In genomic region chr6:170244721-170245201, GRCh38 we compare ENCODE assay signal across 23 cellular contexts. TPM values are rescaled to one million over a fixed set of nuclear protein-coding genes. Genes with fewer than 3 reads are reported as not detected.
DNase-seq lines count a peak whose midpoint lies in the region; ATAC-seq, FAIRE-seq and TF ChIP-seq lines count a peak whose summit lies in the region.
"Had no signal": no experiment of that assay in that cellular context is flagged by ENCODE, and none has a peak within 500 bp of the region (broad histone marks: within the 10 kb centered on the region; RNA-seq: fewer than 3 reads in every experiment).

No MANE protein-coding gene starts in this region.

- TF ChIP-seq CTCF in HEK293 (tag by site-specific recombination; IDR thresholded peaks at IDR 0.05): no peak
- TF ChIP-seq CTCF in pancreas (IDR thresholded peaks at IDR 0.05): no peak

- 73 to 77% methylated on average over 21 of the region's 21 CpGs for WGBS in ectodermal cell, 2 experiments
- WGBS in pancreas, 2 donors: 77 to 84% methylated on average over 21 of the region's 21 CpGs

- DNase-seq in COLO668 (lab: John Stamatoyannopoulos, UW; ENCODE audit: unreplicated experiment) (peak; percentile 42), pancreas (peak in 3 of 6 donors; percentile 24 to 60 (median 45)), NAMALWA (ENCODE audit: low spot score) (no peak)
- no peak for DNase-seq in activated naive CD8-positive, alpha-beta T cell treated with anti-CD3 and anti-CD28 coated beads for 36 hours
- no peak for DNase-seq in activated CD8-positive, alpha-beta memory T cell treated with anti-CD3 and anti-CD28 coated beads, Interleukin-2, amount 50 U/mL, for 48 hours
- no peak for DNase-seq in activated CD4-positive, CD25-positive, alpha-beta regulatory T cell treated with anti-CD3 and anti-CD28 coated beads, Interleukin-2, amount 50 U/mL, for 72 hours
- DNase-seq: activated B cell treated with CpG ODN at 0.5 μM for 24 hours; activated CD4-positive, alpha-beta memory T cell treated with anti-CD3 and anti-CD28 coated beads, Interleukin-2, amount 10 ng/mL, durations not matched to agents 7 days and 5 days; activated naive CD4-positive, alpha-beta T cell treated with Interleukin-2 at 50 U/mL for 16 hours; activated T-cell treated with anti-CD3 and anti-CD28 coated beads, Interleukin-2, amount 50 U/mL, for 1 hour; CD8-positive, alpha-beta memory T cell; DMS79 treated with DMSO at 0.1 percent for 48 hours; effector CD8-positive, alpha-beta T cell; HCEC 1CT; Karpas-422; mesenchymal stem cell; naive B cell; NCI-H2107; stimulated activated CD4-positive, alpha-beta T cell treated with anti-CD3 and anti-CD28 coated beads, Interleukin-4, amount 100 ng/mL, for 4 hours had no signal

- ATAC-seq in pancreas: peak; percentile 17 to 58 (median 26)
- ATAC-seq: esophagus mucosa had no signal

- H3K9me3 ChIP-seq in HEK293 (ENCODE audit: control insufficient read depth, insufficient read depth, low read depth, low read length) (no peaks in the 10 kb centered on the region), ectodermal cell (ENCODE audit: control insufficient read depth, low read length) (no peaks in the 10 kb centered on the region), pancreas (no peaks in the 10 kb centered on the region)

- POLR2A ChIA-PET in HEK293 (lab: Yijun Ruan, JAX): no interaction called here

- FAIRE-seq in pancreas (lab: Jason Lieb, UNC): no peak
- FAIRE-seq: frontal cortex had no signal

- no peaks in the 10 kb centered on the region for H3K4me1 Mint-ChIP-seq in activated naive CD8-positive, alpha-beta T cell treated with anti-CD3 and anti-CD28 coated beads for 36 hours
- H3K4me1 Mint-ChIP-seq: activated B cell treated with CpG ODN at 0.5 μM for 24 hours; activated CD4-positive, alpha-beta memory T cell treated with anti-CD3 and anti-CD28 coated beads, Interleukin-2, amount 10 ng/mL, durations not matched to agents 7 days and 5 days; CD8-positive, alpha-beta memory T cell; naive B cell had no signal

- H3K27ac Mint-ChIP-seq in activated naive CD8-positive, alpha-beta T cell treated with anti-CD3 and anti-CD28 coated beads for 36 hours: no peak overlapping the region
- H3K27ac Mint-ChIP-seq: activated B cell treated with CpG ODN at 0.5 μM for 24 hours; activated CD4-positive, alpha-beta memory T cell treated with anti-CD3 and anti-CD28 coated beads, Interleukin-2, amount 10 ng/mL, durations not matched to agents 7 days and 5 days; CD8-positive, alpha-beta memory T cell had no signal

- intact Hi-C loops in pancreas (cut with DNase I): no loop called here

- no peaks in the 10 kb centered on the region for H3K36me3 Mint-ChIP-seq in activated naive CD8-positive, alpha-beta T cell treated with anti-CD3 and anti-CD28 coated beads for 36 hours
- H3K36me3 Mint-ChIP-seq: CD8-positive, alpha-beta memory T cell; naive B cell had no signal

- no peaks in the 10 kb centered on the region for H3K27me3 Mint-ChIP-seq in activated naive CD8-positive, alpha-beta T cell treated with anti-CD3 and anti-CD28 coated beads for 36 hours
- H3K27me3 Mint-ChIP-seq: activated CD4-positive, alpha-beta memory T cell treated with anti-CD3 and anti-CD28 coated beads, Interleukin-2, amount 10 ng/mL, durations not matched to agents 7 days and 5 days had no signal

- CTCF ChIA-PET in HEK293 (lab: Yijun Ruan, JAX): interaction anchor here (0.7 to 1.2 kb wide), 2 partner anchors 9 to 285 kb away, joined by 3 read pairs; no protein-coding TSS in a partner anchor

- H3K4me1 ChIP-seq in HEK293 (ENCODE audit: control insufficient read depth, insufficient read depth, low read length) (no peaks in the 10 kb centered on the region), ectodermal cell (ENCODE audit: control insufficient read depth, insufficient read depth, low read length) (peaks cover 33% of the 10 kb centered on the region), pancreas (peaks cover 0 to 14% (median 7%) of the 10 kb centered on the region in 3 donors)

- no peaks in the 10 kb centered on the region for H3K36me3 ChIP-seq in HEK293 (ENCODE audit: control insufficient read depth in 2 of 2, insufficient read depth in 1 of 2, low read length in 2 of 2)
- no peaks in the 10 kb centered on the region for H3K36me3 ChIP-seq in ectodermal cell (ENCODE audit: control insufficient read depth, insufficient read depth, low read length)
- no peaks in the 10 kb centered on the region for H3K36me3 ChIP-seq in pancreas

- H3K4me3 Mint-ChIP-seq in activated naive CD8-positive, alpha-beta T cell treated with anti-CD3 and anti-CD28 coated beads for 36 hours: no peak overlapping the region
- H3K4me3 Mint-ChIP-seq: activated B cell treated with CpG ODN at 0.5 μM for 24 hours; activated CD4-positive, alpha-beta memory T cell treated with anti-CD3 and anti-CD28 coated beads, Interleukin-2, amount 10 ng/mL, durations not matched to agents 7 days and 5 days; CD8-positive, alpha-beta memory T cell had no signal

- H3K9me3 Mint-ChIP-seq in activated naive CD8-positive, alpha-beta T cell treated with anti-CD3 and anti-CD28 coated beads for 36 hours: no peaks in the 10 kb centered on the region
- H3K9me3 Mint-ChIP-seq: activated B cell treated with CpG ODN at 0.5 μM for 24 hours; activated CD4-positive, alpha-beta memory T cell treated with anti-CD3 and anti-CD28 coated beads, Interleukin-2, amount 10 ng/mL, durations not matched to agents 7 days and 5 days; CD8-positive, alpha-beta memory T cell had no signal

- H3K27ac ChIP-seq in HEK293 (ENCODE audit: extremely low read depth, low read depth, low read length) (no peak overlapping the region), ectodermal cell (ENCODE audit: insufficient read depth, low read depth, low read length, poor library complexity, severe bottlenecking) (peak overlapping the region; percentile 72), pancreas (peak overlapping the region in 1 of 4 donors; percentile 49)

- no peaks in the 10 kb centered on the region for H3K27me3 ChIP-seq in ectodermal cell (ENCODE audit: control insufficient read depth, insufficient read depth, low read length, poor library complexity, severe bottlenecking)
- H3K27me3 ChIP-seq in pancreas: no peaks in the 10 kb centered on the region

- no peak overlapping the region for H3K4me3 ChIP-seq in HEK293 (ENCODE audit: low read depth, low read length)
- no peak overlapping the region for H3K4me3 ChIP-seq in ectodermal cell (ENCODE audit: insufficient read depth, low read depth, low read length)
- no peak overlapping the region for H3K4me3 ChIP-seq in pancreas

TF ChIP-seq in HEK293, 187 proteins besides CTCF, POLR2A, EP300 and RAD21:
- 0 out of 2 replicates have a peak, but pooled peaks have one; percentile 5 for TF ChIP-seq ZIC2 (tag by site-specific recombination; IDR thresholded peaks at IDR 0.05)
- no peak for TF ChIP-seq ZBTB7A (tag by site-specific recombination; IDR thresholded peaks at IDR 0.05; ENCODE audit: low read depth)
- no peak for TF ChIP-seq ZNF433 (tag by site-specific recombination; IDR thresholded peaks at IDR 0.05; ENCODE audit: low read depth)
- no peak for TF ChIP-seq ZNF292 (tag by site-specific recombination; IDR thresholded peaks at IDR 0.05; ENCODE audit: borderline replicate concordance, low read depth)
- no peak for TF ChIP-seq TCF7L2 (IDR thresholded peaks at IDR 0.05; ENCODE audit: borderline replicate concordance, low read depth, low read length)
- TF ChIP-seq MYNN (tag by site-specific recombination; IDR thresholded peaks at IDR 0.05; ENCODE audit: borderline replicate concordance): no peak

RNA-seq across cellular contexts. Expression of gene DLL1, which starts 46.1 kb away (rescaled TPM):
- polyA plus RNA-seq in ectodermal cell (2013, experiment 1 of 4): 44.1 TPM
- polyA plus RNA-seq in ectodermal cell (2013, experiment 2 of 4): 61.6 TPM
- polyA plus RNA-seq in ectodermal cell (2013, experiment 3 of 4): 59.0 TPM
- 67.6 TPM for polyA plus RNA-seq in ectodermal cell (2013, experiment 4 of 4)
- total RNA-seq in pancreas: 10 to 100 TPM; 10.8 to 19.6 (median 13.3) TPM
- 10 to 100 TPM; 16.4 to 21.6 TPM for polyA plus RNA-seq in pancreas
- 1 to 10 TPM; 4.0 to 4.3 TPM for total RNA-seq in activated naive CD8-positive, alpha-beta T cell treated with anti-CD3 and anti-CD28 coated beads for 36 hours
